20 cellular contexts compared by ENCODE assay signal in genomic region chr2:109482371-109482841, GRCh38.
DNase-seq lines count a peak whose midpoint lies in the region; ATAC-seq, FAIRE-seq and TF ChIP-seq lines count a peak whose summit lies in the region.
"Had no signal": no experiment of that assay in that cellular context is flagged by ENCODE, and none has a peak within 500 bp of the region (broad histone marks: within the 10 kb centered on the region; RNA-seq: fewer than 3 reads in every experiment).

No MANE protein-coding gene starts in this region.

- DNase-seq in NCI-H2171 treated with DMSO at 0.1 percent for 48 hours (lab: John Stamatoyannopoulos, UW) (peak; percentile 81), chondrocyte (ENCODE audit: low spot score) (peak; percentile 42), kidney (peak; percentile 73), spleen (peak; percentile 77), suprapubic skin (ENCODE audit: low spot score in 2 of 2) (no peak)
- no peak for DNase-seq in activated CD8-positive, alpha-beta memory T cell treated with anti-CD3 and anti-CD28 coated beads, Interleukin-2, amount 50 U/mL, for 4 hours
- DNase-seq: activated CD4-positive, alpha-beta T cell treated with anti-CD3 and anti-CD28 coated beads, Interleukin-2, amount 50 U/mL, for 4 hours; activated T-cell treated with anti-CD3 and anti-CD28 coated beads, Interleukin-2, amount 50 U/mL, for 24 hours; endodermal cell; Kasumi-1; NCI-H226; SJCRH30; stimulated activated CD4-positive, alpha-beta T cell treated with anti-CD3 and anti-CD28 coated beads, Interleukin-12 subunit alpha, Interleukin-12 subunit beta, amount 100 ng/mL, for 4 hours; T-helper 9 cell had no signal

- H3K9ac ChIP-seq in kidney (ENCODE audit: low read length in 2 of 2): no peak overlapping the region

- no peak for TF ChIP-seq CTCF in chondrocyte (IDR thresholded peaks at IDR 0.05)
- no peak for TF ChIP-seq CTCF in kidney (IDR thresholded peaks at IDR 0.05; ENCODE audit: borderline replicate concordance, extremely low read depth, insufficient read depth)
- TF ChIP-seq CTCF in spleen (IDR thresholded peaks at IDR 0.05 in 8 of 11, conservative IDR thresholded peaks at IDR 0.05 in 3 of 11): no peak
- TF ChIP-seq CTCF in suprapubic skin (IDR thresholded peaks at IDR 0.05): no peak

- intact Hi-C loops in kidney (cut with DNase I): no loop called here
- intact Hi-C loops in spleen (cut with DNase I; ENCODE audit: low total_unique reads): no loop called here

- no peak for TF ChIP-seq POLR2A in spleen (IDR thresholded peaks at IDR 0.05)
- no peak for TF ChIP-seq POLR2A in suprapubic skin (IDR thresholded peaks at IDR 0.05)

- no peaks in the 10 kb centered on the region for H3K9me3 ChIP-seq in kidney (ENCODE audit: control insufficient read depth in 1 of 2, low read length in 2 of 2)
- H3K9me3 ChIP-seq in spleen: no peaks in the 10 kb centered on the region
- H3K9me3 ChIP-seq in suprapubic skin: no peaks in the 10 kb centered on the region
- H3K9me3 ChIP-seq: SJCRH30 had no signal

- peaks cover 19% of the 10 kb centered on the region for H3K36me3 Mint-ChIP-seq in chondrocyte (ENCODE audit: low read depth)
- H3K36me3 Mint-ChIP-seq: activated naive CD4-positive, alpha-beta T cell treated with anti-CD3 and anti-CD28 coated beads, Interleukin-2, amount 50 U/mL, for 72 hours had no signal

- no peak overlapping the region for H3K4me3 Mint-ChIP-seq in chondrocyte (ENCODE audit: unreplicated experiment)
- H3K4me3 Mint-ChIP-seq: activated T-cell treated with anti-CD3 and anti-CD28 coated beads, Interleukin-2, amount 50 U/mL, for 24 hours; endodermal cell; stimulated activated naive CD8-positive, alpha-beta T cell treated with anti-CD3 and anti-CD28 coated beads, Interleukin-15, Interleukin-2, amounts not matched to agents 100 ng/mL and 50 ng/mL, for 24 hours had no signal

- H3K27ac ChIP-seq in kidney (ENCODE audit: low read depth in 2 of 2, low read length in 2 of 2) (peak overlapping the region in 1 of 2 donors; percentile 16), spleen (peak overlapping the region in 6 of 8 donors; percentile 52 to 75 (median 61)), suprapubic skin (no peak overlapping the region)

- H3K27ac Mint-ChIP-seq in chondrocyte (ENCODE audit: unreplicated experiment): peak overlapping the region; percentile 88
- H3K27ac Mint-ChIP-seq: activated naive CD4-positive, alpha-beta T cell treated with anti-CD3 and anti-CD28 coated beads, Interleukin-2, amount 50 U/mL, for 72 hours; activated T-cell treated with anti-CD3 and anti-CD28 coated beads, Interleukin-2, amount 50 U/mL, for 24 hours; endodermal cell; stimulated activated naive CD8-positive, alpha-beta T cell treated with anti-CD3 and anti-CD28 coated beads, Interleukin-15, Interleukin-2, amounts not matched to agents 100 ng/mL and 50 ng/mL, for 24 hours had no signal

- H3K27me3 ChIP-seq in spleen (replicated peaks in 1 of 7) (no peaks in the 10 kb centered on the region), suprapubic skin (no peaks in the 10 kb centered on the region)
- H3K27me3 ChIP-seq: SJCRH30 had no signal

- no peak for FAIRE-seq in kidney (lab: Jason Lieb, UNC)
- FAIRE-seq: bronchial epithelial cell, islet of Langerhans had no signal

- H3K9me3 Mint-ChIP-seq in chondrocyte (ENCODE audit: low read depth): no peaks in the 10 kb centered on the region
- H3K9me3 Mint-ChIP-seq: activated naive CD4-positive, alpha-beta T cell treated with anti-CD3 and anti-CD28 coated beads, Interleukin-2, amount 50 U/mL, for 72 hours; activated T-cell treated with anti-CD3 and anti-CD28 coated beads, Interleukin-2, amount 50 U/mL, for 24 hours; endodermal cell; stimulated activated naive CD8-positive, alpha-beta T cell treated with anti-CD3 and anti-CD28 coated beads, Interleukin-15, Interleukin-2, amounts not matched to agents 100 ng/mL and 50 ng/mL, for 24 hours had no signal

- no peaks in the 10 kb centered on the region for H3K27me3 Mint-ChIP-seq in chondrocyte (ENCODE audit: low read depth)
- H3K27me3 Mint-ChIP-seq: activated T-cell treated with anti-CD3 and anti-CD28 coated beads, Interleukin-2, amount 50 U/mL, for 24 hours; stimulated activated naive CD8-positive, alpha-beta T cell treated with anti-CD3 and anti-CD28 coated beads, Interleukin-15, Interleukin-2, amounts not matched to agents 100 ng/mL and 50 ng/mL, for 24 hours had no signal

- no peaks in the 10 kb centered on the region for H3K36me3 ChIP-seq in kidney (ENCODE audit: control insufficient read depth in 1 of 2, insufficient read depth in 2 of 2, low read length in 2 of 2)
- no peaks in the 10 kb centered on the region for H3K36me3 ChIP-seq in spleen
- H3K36me3 ChIP-seq in suprapubic skin: no peaks in the 10 kb centered on the region
- H3K36me3 ChIP-seq: SJCRH30 had no signal

- H3K4me3 ChIP-seq in kidney (ENCODE audit: low read length in 2 of 2): no peak overlapping the region
- H3K4me3 ChIP-seq in spleen: no peak overlapping the region
- no peak overlapping the region for H3K4me3 ChIP-seq in suprapubic skin
- H3K4me3 ChIP-seq: SJCRH30 had no signal

- WGBS in spleen, 5 donors: 41 to 64% (median 53%) methylated on average over 15 of the region's 15 CpGs
- WGBS in suprapubic skin: 83% methylated on average over 15 of the region's 15 CpGs

- ATAC-seq in HG03571 (IDR thresholded peaks at IDR 0.05; ENCODE audit: unreplicated experiment): no peak
- ATAC-seq in SK-N-SH treated with all-trans-retinoic acid at 6 μM for 48 hours: no peak
- ATAC-seq: activated naive CD4-positive, alpha-beta T cell treated with anti-CD3 and anti-CD28 coated beads, Interleukin-2, amount 50 U/mL, for 72 hours had no signal

- no peak for TF ChIP-seq EP300 in suprapubic skin (IDR thresholded peaks at IDR 0.05)

- peaks cover 91% of the 10 kb centered on the region for H3K4me1 Mint-ChIP-seq in chondrocyte (ENCODE audit: low read depth)

- H3K4me1 ChIP-seq in kidney (ENCODE audit: control insufficient read depth in 1 of 2, insufficient read depth in 1 of 2, low read depth in 1 of 2, low read length in 2 of 2): peaks cover 0 to 19% of the 10 kb centered on the region in 2 donors
- peaks cover 0 to 41% (median 10%) of the 10 kb centered on the region in 6 donors for H3K4me1 ChIP-seq in spleen
- H3K4me1 ChIP-seq in suprapubic skin: no peaks in the 10 kb centered on the region

TF ChIP-seq in SK-N-SH treated with all-trans-retinoic acid at 6 μM for 48 hours, 23 proteins besides CTCF, POLR2A, EP300 and RAD21:
- TF ChIP-seq OSR1 (CRISPR knock-in tag; IDR thresholded peaks at IDR 0.05): no peak
- no peak for TF ChIP-seq ZFP30 (CRISPR knock-in tag; IDR thresholded peaks at IDR 0.05)
- no peak for TF ChIP-seq TOX (CRISPR knock-in tag; IDR thresholded peaks at IDR 0.05; ENCODE audit: borderline replicate concordance)
TF ChIP-seq in SK-N-SH treated with all-trans-retinoic acid at 6 μM for 48 hours: peak in this region for 0.

Comparison
In these comparisons a context has a peak if more than half of its experiments do, and no peak if none do; other contexts are left out.
1. DNase-seq: peak in NCI-H2171 treated with DMSO at 0.1 percent for 48 hours (single experiment), chondrocyte (single experiment), kidney (single experiment) and spleen (single experiment); none in activated CD8-positive, alpha-beta memory T cell treated with anti-CD3 and anti-CD28 coated beads, Interleukin-2, amount 50 U/mL, for 4 hours (single experiment) and suprapubic skin (0 of 2).